ENCODE assay signal across 1 cellular context in genomic region chr14:24271134-24271833, GRCh38.
TF ChIP-seq lines count a peak whose summit lies in the region.

TSS of gene RABGGTA (minus strand) at chr14:24271597. CDS start at chr14:24271115, 482 bp downstream.

TF ChIP-seq in HepG2, 621 proteins besides CTCF, POLR2A, EP300 and RAD21 (continued from another document and continues in another):
- TF ChIP-seq IRX3 (CRISPR knock-in tag; IDR thresholded peaks at IDR 0.05; ENCODE audit: borderline replicate concordance, low read depth) (peak; percentile 90), CREB1 (IDR thresholded peaks at IDR 0.05) (peak; percentile 71; the same call in 1 of the 2 replicates), CREB1 (CRISPR knock-in tag; IDR thresholded peaks at IDR 0.05) (no peak), SMYD3 (CRISPR knock-in tag; IDR thresholded peaks at IDR 0.05) (peak; percentile 100), ZBTB38 (CRISPR knock-in tag; IDR thresholded peaks at IDR 0.05) (peak; percentile 99), ZNF773 (CRISPR knock-in tag; IDR thresholded peaks at IDR 0.05; ENCODE audit: borderline replicate concordance) (peak; percentile 96), ELF4 (CRISPR knock-in tag; IDR thresholded peaks at IDR 0.05; ENCODE audit: borderline replicate concordance) (peak; percentile 97), MAFG (CRISPR knock-in tag; IDR thresholded peaks at IDR 0.05) (no peak), SAFB2 (CRISPR knock-in tag; IDR thresholded peaks at IDR 0.05; ENCODE audit: borderline replicate concordance, low read depth) (peak; percentile 100), RERE (CRISPR knock-in tag; IDR thresholded peaks at IDR 0.05; ENCODE audit: low read depth) (0 out of 2 replicates have a peak, but pooled peaks have one; percentile 80), MED13 (CRISPR knock-in tag; IDR thresholded peaks at IDR 0.05) (peak; percentile 98), ZNF768 (CRISPR knock-in tag; IDR thresholded peaks at IDR 0.05) (peak; percentile 92), ZNF501 (CRISPR knock-in tag; IDR thresholded peaks at IDR 0.05) (peak; percentile 100), ONECUT2 (CRISPR knock-in tag; IDR thresholded peaks at IDR 0.05) (peak; percentile 75), DMAP1 (CRISPR knock-in tag; IDR thresholded peaks at IDR 0.05) (peak; percentile 99), HMG20A (CRISPR knock-in tag; IDR thresholded peaks at IDR 0.05; ENCODE audit: borderline replicate concordance) (no peak), ZBTB40 (IDR thresholded peaks at IDR 0.05) (no peak), ZBTB40 (CRISPR knock-in tag; IDR thresholded peaks at IDR 0.05) (peak; percentile 94), ZNF260 (CRISPR knock-in tag; IDR thresholded peaks at IDR 0.05; ENCODE audit: borderline replicate concordance, low read depth) (no peak), ZNF350 (CRISPR knock-in tag; IDR thresholded peaks at IDR 0.05; ENCODE audit: borderline replicate concordance, low read depth) (peak; percentile 96), SMARCC2 (IDR thresholded peaks at IDR 0.05) (no peak), ZNF282 (IDR thresholded peaks at IDR 0.05; ENCODE audit: partially characterized antibody) (no peak), TCF7 (IDR thresholded peaks at IDR 0.05; ENCODE audit: low read depth) (peak; percentile 20; the same call in 1 of the 2 replicates), ZNF777 (CRISPR knock-in tag; IDR thresholded peaks at IDR 0.05) (peak; percentile 84), POGZ (CRISPR knock-in tag; IDR thresholded peaks at IDR 0.05) (peak; percentile 100), GMEB1 (CRISPR knock-in tag; IDR thresholded peaks at IDR 0.05; ENCODE audit: borderline replicate concordance) (peak; percentile 98), ZNF274 (CRISPR knock-in tag; IDR thresholded peaks at IDR 0.05) (peak; percentile 99), ATF4 (CRISPR knock-in tag; IDR thresholded peaks at IDR 0.05) (peak in 1 of 2 experiments; percentile 88; a peak in 2 of 4 replicates), ZBTB7A (CRISPR knock-in tag; IDR thresholded peaks at IDR 0.05) (peak; percentile 99), ATRX (CRISPR knock-in tag; IDR thresholded peaks at IDR 0.05; ENCODE audit: borderline replicate concordance) (no peak), ATF2 (CRISPR knock-in tag; IDR thresholded peaks at IDR 0.05) (peak; percentile 97), ZBTB14 (CRISPR knock-in tag; IDR thresholded peaks at IDR 0.05) (peak; percentile 86), XRCC5 (optimal IDR thresholded peaks at IDR 0.05; ENCODE audit: low read length) (peak; percentile 100), ATF7 (IDR thresholded peaks at IDR 0.05) (no peak), ATF7 (CRISPR knock-in tag; IDR thresholded peaks at IDR 0.05) (peak; percentile 90), HOXA9 (CRISPR knock-in tag; IDR thresholded peaks at IDR 0.05; ENCODE audit: borderline replicate concordance) (peak; percentile 99), SOX6 (IDR thresholded peaks at IDR 0.05) (no peak), SOX6 (CRISPR knock-in tag; IDR thresholded peaks at IDR 0.05) (peak; percentile 76), RXRB (CRISPR knock-in tag; IDR thresholded peaks at IDR 0.05; ENCODE audit: borderline replicate concordance) (peak; percentile 93), PBX3 (CRISPR knock-in tag; IDR thresholded peaks at IDR 0.05; ENCODE audit: borderline replicate concordance) (peak; percentile 95), RBFOX2 (IDR thresholded peaks at IDR 0.05; ENCODE audit: low read depth, low read length) (peak; percentile 100), ZBTB25 (CRISPR knock-in tag; IDR thresholded peaks at IDR 0.05) (peak; percentile 98; the same call in 1 of the 2 replicates)
